In genomic region chr9:13806731-13807130, GRCh38 we compare ENCODE assay signal across 26 cellular contexts.
"Had no signal": no experiment of that assay in that cellular context is flagged by ENCODE, and none has a peak within 500 bp of the region (broad histone marks: within the 10 kb centered on the region; RNA-seq: fewer than 3 reads in every experiment).

No MANE protein-coding gene starts in this region.

- H3K27me3 ChIP-seq: gastrocnemius medialis, neural progenitor cell, right atrium auricular region, spleen, tibial nerve had no signal

- H3K27me3 Mint-ChIP-seq: activated B cell treated with CpG ODN at 0.5 μM for 24 hours; activated CD8-positive, alpha-beta T cell treated with anti-CD3 and anti-CD28 coated beads for 36 hours; activated T-helper 17 cell treated with anti-CD3 and anti-CD28 coated beads, Interleukin-2, amount 50 U/mL, for 72 hours had no signal

- H3K27ac Mint-ChIP-seq: activated B cell treated with CpG ODN at 0.5 μM for 24 hours; activated CD8-positive, alpha-beta T cell treated with anti-CD3 and anti-CD28 coated beads for 36 hours; activated T-helper 17 cell treated with anti-CD3 and anti-CD28 coated beads, Interleukin-2, amount 50 U/mL, for 72 hours; naive thymus-derived CD8-positive, alpha-beta T cell; neural progenitor cell had no signal

- H3K36me3 ChIP-seq: gastrocnemius medialis, neural progenitor cell, right atrium auricular region, spleen, tibial nerve had no signal

- DNase-seq: activated B cell treated with CpG ODN at 0.5 μM for 24 hours; activated CD4-positive, alpha-beta T cell treated with anti-CD3 and anti-CD28 coated beads, Interleukin-2, amount 50 U/mL, for 1 hour; activated CD8-positive, alpha-beta T cell treated with anti-CD3 and anti-CD28 coated beads for 36 hours; activated gamma-delta T cell treated with Interleukin-2 at 50 U/mL for 16 hours; activated naive CD4-positive, alpha-beta T cell treated with anti-CD3 and anti-CD28 coated beads, Interleukin-2, amount 50 U/mL, for 16 hours; activated T-cell treated with anti-CD3 and anti-CD28 coated beads, Interleukin-2, amount 50 U/mL, for 4 hours; amniotic stem cell; effector CD8-positive, alpha-beta T cell; gastrocnemius medialis; glutamatergic neuron; islet precursor cell; left colon; naive thymus-derived CD8-positive, alpha-beta T cell; occipital lobe; spleen; stimulated activated CD4-positive, alpha-beta T cell treated with anti-CD3 and anti-CD28 coated beads, Interleukin-2, amount 100 ng/mL, for 48 hours; stimulated activated naive CD4-positive, alpha-beta T cell treated with Interleukin-2 at 50 U/mL for 16 hours; T-helper 2 cell had no signal

- H3K9me3 Mint-ChIP-seq: mesothelial cell of epicardium, neural progenitor cell had no signal

- H3K9ac ChIP-seq: neural progenitor cell had no signal

- H2AFZ ChIP-seq: neural progenitor cell had no signal

- H3K4me1 Mint-ChIP-seq: activated B cell treated with CpG ODN at 0.5 μM for 24 hours; activated T-helper 17 cell treated with anti-CD3 and anti-CD28 coated beads, Interleukin-2, amount 50 U/mL, for 72 hours; naive thymus-derived CD8-positive, alpha-beta T cell had no signal

- H3K27ac ChIP-seq: gastrocnemius medialis, neural progenitor cell, right atrium auricular region, spleen, tibial nerve had no signal

- FAIRE-seq: astrocyte, colon, endometrium had no signal

- H3K36me3 Mint-ChIP-seq: mesothelial cell of epicardium; naive thymus-derived CD8-positive, alpha-beta T cell; neural progenitor cell had no signal

- H3K9me3 ChIP-seq: gastrocnemius medialis, right atrium auricular region, tibial nerve had no signal

- H3K4me3 Mint-ChIP-seq: activated B cell treated with CpG ODN at 0.5 μM for 24 hours; activated CD8-positive, alpha-beta T cell treated with anti-CD3 and anti-CD28 coated beads for 36 hours; activated T-cell treated with anti-CD3 and anti-CD28 coated beads, Interleukin-2, amount 50 U/mL, for 4 hours; activated T-helper 17 cell treated with anti-CD3 and anti-CD28 coated beads, Interleukin-2, amount 50 U/mL, for 72 hours; mesothelial cell of epicardium; naive thymus-derived CD8-positive, alpha-beta T cell; neural progenitor cell had no signal

- H3K4me1 ChIP-seq: gastrocnemius medialis, neural progenitor cell, right atrium auricular region, spleen, tibial nerve had no signal

- ATAC-seq: activated CD8-positive, alpha-beta T cell treated with anti-CD3 and anti-CD28 coated beads for 36 hours; activated T-cell treated with anti-CD3 and anti-CD28 coated beads, Interleukin-2, amount 50 U/mL, for 4 hours; activated T-helper 17 cell treated with anti-CD3 and anti-CD28 coated beads, Interleukin-2, amount 50 U/mL, for 72 hours; gastrocnemius medialis; left colon; naive thymus-derived CD8-positive, alpha-beta T cell had no signal

- H3K4me3 ChIP-seq: gastrocnemius medialis, neural progenitor cell, right atrium auricular region, spleen, tibial nerve had no signal

- H3K4me2 ChIP-seq: neural progenitor cell had no signal
